ENCODE assay signal across 9 cellular contexts in the genomic region with DNA sequence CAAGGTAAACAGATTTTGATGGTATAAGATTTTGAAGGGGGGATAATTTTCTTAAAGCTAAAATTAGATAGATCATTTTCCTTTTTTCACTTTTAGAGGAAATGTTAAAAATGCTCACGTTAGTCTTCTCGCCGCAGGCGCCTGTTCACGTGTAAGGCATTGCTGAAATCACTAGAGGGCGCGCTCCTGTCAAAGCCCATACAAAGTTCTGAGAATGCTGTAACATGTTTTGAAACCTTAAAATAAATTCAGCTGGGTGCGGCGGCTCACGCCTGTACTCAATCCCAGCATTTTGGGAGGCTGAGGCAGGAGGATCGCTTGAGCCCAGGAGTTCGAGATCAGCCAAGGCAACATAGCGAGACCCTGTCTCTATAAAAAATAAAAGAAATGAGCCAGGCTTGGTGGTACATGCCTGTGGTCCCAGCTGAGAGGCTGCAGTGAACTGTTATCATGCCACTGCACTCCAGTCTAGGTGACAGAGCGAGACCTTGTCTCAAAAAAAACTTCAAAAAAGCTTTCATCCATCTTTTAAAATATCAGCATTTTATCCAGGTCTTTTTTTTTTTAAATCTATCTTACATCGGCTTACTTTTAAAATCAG.
DNase-seq lines count a peak whose midpoint lies in the region; ATAC-seq and TF ChIP-seq lines count a peak whose summit lies in the region.
"Had no signal": no experiment of that assay in that cellular context is flagged by ENCODE, and none has a peak within 500 bp of the region (broad histone marks: within the 10 kb centered on the region; RNA-seq: fewer than 3 reads in every experiment).

No MANE protein-coding gene starts in this region.

- H3K4me3 ChIP-seq in Loucy (ENCODE audit: low read length, poor library complexity, severe bottlenecking): no peak overlapping the region
- no peak overlapping the region for H3K4me3 ChIP-seq in choroid plexus epithelial cell (ENCODE audit: low read depth, low read length)
- no peak overlapping the region for H3K4me3 ChIP-seq in suprapubic skin
- H3K4me3 ChIP-seq: skin epidermis had no signal

- H3K4me1 ChIP-seq in Loucy (ENCODE audit: insufficient read depth, low read length, poor library complexity, severe bottlenecking): peaks cover 4% of the 10 kb centered on the region
- H3K4me1 ChIP-seq in suprapubic skin: no peaks in the 10 kb centered on the region

- H3K36me3 ChIP-seq in Loucy (ENCODE audit: insufficient read depth, low read length) (no peaks in the 10 kb centered on the region), suprapubic skin (no peaks in the 10 kb centered on the region)

- H3K27ac ChIP-seq in suprapubic skin: no peak overlapping the region
- H3K27ac ChIP-seq: skin epidermis had no signal

- H3K9me3 ChIP-seq in Loucy (ENCODE audit: insufficient read depth, low read depth, low read length) (no peaks in the 10 kb centered on the region), suprapubic skin (no peaks in the 10 kb centered on the region)

- H3K9me2 ChIP-seq in Loucy (replicated peaks; ENCODE audit: low read depth, low read length): no peaks in the 10 kb centered on the region

- TF ChIP-seq POLR2A in suprapubic skin (IDR thresholded peaks at IDR 0.05): no peak

- no peaks in the 10 kb centered on the region for H3K27me3 ChIP-seq in Loucy (ENCODE audit: insufficient read depth, low read length, poor library complexity, severe bottlenecking)
- H3K27me3 ChIP-seq in suprapubic skin: no peaks in the 10 kb centered on the region

- no peaks in the 10 kb centered on the region for H3K79me2 ChIP-seq in Loucy (ENCODE audit: insufficient read depth, low read length)

- DNase-seq in CMK (ENCODE audit: low read depth) (peak; percentile 8), T-helper 2 cell (peak in 3 of 5 experiments; percentile 2 to 48 (median 4)), choroid plexus epithelial cell (ENCODE audit: low read depth) (peak; percentile 67), lung microvascular endothelial cell (ENCODE audit: low read depth in 2 of 2) (peak; percentile 57 to 68), suprapubic skin (ENCODE audit: low spot score in 2 of 2) (no peak)
- DNase-seq in central memory CD4-positive, alpha-beta T cell: no peak

- no peak for TF ChIP-seq EP300 in suprapubic skin (IDR thresholded peaks at IDR 0.05)

- peak; percentile 76 for ATAC-seq in GM19324 (IDR thresholded peaks at IDR 0.05; ENCODE audit: low FRiP score, unreplicated experiment)

- no peak overlapping the region for H3K4me2 ChIP-seq in Loucy (ENCODE audit: low read depth, low read length, poor library complexity, severe bottlenecking)

- H4K20me1 ChIP-seq in Loucy (ENCODE audit: insufficient read depth, low read length, poor library complexity, severe bottlenecking): no peaks in the 10 kb centered on the region

- 24% methylated on average over 15 of the region's 15 CpGs for WGBS in suprapubic skin

- no peaks in the 10 kb centered on the region for H3F3A ChIP-seq in Loucy (ENCODE audit: low read depth)

- no peak overlapping the region for H3K9ac ChIP-seq in Loucy (ENCODE audit: low read depth, low read length, poor library complexity, severe bottlenecking)

- TF ChIP-seq CTCF in Loucy (conservative IDR thresholded peaks at IDR 0.05; ENCODE audit: low read length) (peak; percentile 65), choroid plexus epithelial cell (conservative IDR thresholded peaks at IDR 0.05; ENCODE audit: low read depth, low read length) (peak; percentile 81), suprapubic skin (IDR thresholded peaks at IDR 0.05) (peak; percentile 16 to 57)

- H2AFZ ChIP-seq in Loucy (ENCODE audit: low read length): no peak overlapping the region

Comparison
In these comparisons a context has a peak if more than half of its experiments do, and no peak if none do; other contexts are left out.
1. DNase-seq: peak in CMK (single experiment), T-helper 2 cell (3 of 5), choroid plexus epithelial cell (single experiment) and lung microvascular endothelial cell (2 of 2); none in suprapubic skin (0 of 2) and central memory CD4-positive, alpha-beta T cell (single experiment).
2. Peak in every context shown above with its lines, with median percentiles within 50 percentile points of each other: CTCF ChIP-seq.